In the genomic region with DNA sequence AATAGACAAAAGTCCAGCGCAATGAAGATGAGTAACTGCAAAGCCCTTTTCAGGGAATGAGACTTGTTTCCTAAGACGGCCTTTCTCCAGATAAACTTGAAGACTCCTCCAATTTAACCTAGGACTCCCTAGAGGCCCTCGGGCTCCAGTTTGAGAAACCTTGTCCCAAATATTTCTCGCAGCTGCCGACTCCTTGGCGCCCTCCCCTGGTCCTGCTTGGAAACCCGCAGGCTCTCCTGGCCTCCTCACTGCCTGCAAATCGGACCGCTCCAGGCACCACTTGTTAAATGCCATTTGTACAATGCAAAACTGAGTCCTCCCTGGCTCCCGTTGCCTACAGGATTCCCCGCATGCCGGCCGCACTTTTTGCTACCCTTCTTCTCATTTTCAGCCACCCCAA, we compare ENCODE assay signal across 8 cellular contexts. TPM values are rescaled to one million over a fixed set of nuclear protein-coding genes. Genes with fewer than 3 reads are reported as not detected.
A peak's percentile ranks its signal among the peaks of the same experiment; 100 is the strongest.
DNase-seq lines count a peak whose midpoint lies in the region; ATAC-seq and TF ChIP-seq lines count a peak whose summit lies in the region.

No MANE protein-coding gene starts in this region.

- H4K20me1 ChIP-seq in OCI-LY7 (ENCODE audit: insufficient read depth, low read length) (no peaks in the 10 kb centered on the region), fibroblast of lung (ENCODE audit: control insufficient read depth, extremely low read depth, insufficient read depth, low read length) (no peaks in the 10 kb centered on the region)

- H3K27ac ChIP-seq in OCI-LY7 (ENCODE audit: low read depth, low read length, poor library complexity, severe bottlenecking) (no peak overlapping the region), fibroblast of lung (ENCODE audit: insufficient read depth, low read length) (no peak overlapping the region), parathyroid adenoma (no peak overlapping the region)

- peak; percentile 51 for TF ChIP-seq CTCF in AG09309 (IDR thresholded peaks at IDR 0.05; ENCODE audit: control insufficient read depth, insufficient read depth, low read depth, low read length, missing control alignments)
- TF ChIP-seq CTCF in GM13976 (IDR thresholded peaks at IDR 0.05; ENCODE audit: borderline replicate concordance, control extremely low read depth, extremely low read depth, insufficient read depth, missing control alignments), result peak; percentile 21
- TF ChIP-seq CTCF in OCI-LY7 (conservative IDR thresholded peaks at IDR 0.05; ENCODE audit: low read length), result peak; percentile 63; the same call in 1 of the 2 replicates
- peak; percentile 30 to 49 for TF ChIP-seq CTCF in fibroblast of lung (conservative IDR thresholded peaks at IDR 0.05 in 1 of 2, IDR thresholded peaks at IDR 0.05 in 1 of 2; ENCODE audit: low read depth in 1 of 2, low read length in 2 of 2)
- peak; percentile 32 for TF ChIP-seq CTCF in parathyroid adenoma (IDR thresholded peaks at IDR 0.05)

- CTCF ChIA-PET in OCI-LY7 (lab: Charles Lee; ENCODE audit: unreplicated experiment), result no interaction called here

- no peaks in the 10 kb centered on the region for H3K9me2 ChIP-seq in OCI-LY7 (ENCODE audit: insufficient read depth, low read length)

- ATAC-seq in GM21825 (IDR thresholded peaks at IDR 0.05; ENCODE audit: unreplicated experiment), result no peak
- ATAC-seq in HG02938 (IDR thresholded peaks at IDR 0.05; ENCODE audit: unreplicated experiment), result no peak

- H3K9ac ChIP-seq in fibroblast of lung (ENCODE audit: insufficient read depth, low read length) (no peak overlapping the region), parathyroid adenoma (no peak overlapping the region)

- no peak overlapping the region for H3K4me2 ChIP-seq in OCI-LY7 (ENCODE audit: low read length)
- H3K4me2 ChIP-seq in fibroblast of lung (ENCODE audit: extremely low read depth, insufficient read depth, low read length), result no peak overlapping the region
- H3K4me2 ChIP-seq in parathyroid adenoma (ENCODE audit: low read length), result no peak overlapping the region

- H3K4me1 ChIP-seq in OCI-LY7 (ENCODE audit: insufficient read depth, low read length, poor library complexity, severe bottlenecking) (no peaks in the 10 kb centered on the region), fibroblast of lung (ENCODE audit: control insufficient read depth, extremely low read depth, insufficient read depth, low read length) (no peaks in the 10 kb centered on the region), parathyroid adenoma (no peaks in the 10 kb centered on the region)

- POLR2A ChIA-PET in OCI-LY7 (lab: Charles Lee), result no interaction called here

- H3K79me2 ChIP-seq in OCI-LY7 (ENCODE audit: insufficient read depth, low read depth, low read length), result no peaks in the 10 kb centered on the region
- no peaks in the 10 kb centered on the region for H3K79me2 ChIP-seq in fibroblast of lung (ENCODE audit: control insufficient read depth, insufficient read depth, low read length)
- H3K79me2 ChIP-seq in parathyroid adenoma, result no peaks in the 10 kb centered on the region

- no peaks in the 10 kb centered on the region for H3K27me3 ChIP-seq in fibroblast of lung (ENCODE audit: control insufficient read depth, insufficient read depth, low read length)
- H3K27me3 ChIP-seq in parathyroid adenoma (ENCODE audit: control insufficient read depth, insufficient read depth, low read length), result no peaks in the 10 kb centered on the region

- H3K36me3 ChIP-seq in OCI-LY7 (ENCODE audit: insufficient read depth, low read length) (no peaks in the 10 kb centered on the region), fibroblast of lung (ENCODE audit: control insufficient read depth, insufficient read depth, low read length) (no peaks in the 10 kb centered on the region), parathyroid adenoma (ENCODE audit: control insufficient read depth, insufficient read depth, low read length) (no peaks in the 10 kb centered on the region)

- DNase-seq in AG09309 (ENCODE audit: low read depth), result no peak
- peak; percentile 47 for DNase-seq in GM13976 (ENCODE audit: low spot score)
- DNase-seq in OCI-LY7 (ENCODE audit: low spot score), result no peak
- DNase-seq in fibroblast of lung (ENCODE audit: low read depth in 2 of 2), result peak in 1 of 2 donors; percentile 14
- no peak for DNase-seq in NCI-H2029 treated with DMSO at 0.1 percent for 48 hours (lab: John Stamatoyannopoulos, UW)

- in situ Hi-C loops in GM13976 (cut with MboI; ENCODE audit: low sequenced_read_pairs, unreplicated experiment), result no loop called here

- no TSS peak for BruUV-seq in OCI-LY7 (replicated peaks; lab: Mats Ljungman, UMichigan)

- H3K4me3 ChIP-seq in AG09309 (ENCODE audit: control insufficient read depth, low read depth, low read length) (no peak overlapping the region), OCI-LY7 (ENCODE audit: low read depth, low read length, poor library complexity, severe bottlenecking) (no peak overlapping the region), fibroblast of lung (replicated peaks in 1 of 4; ENCODE audit: control extremely low read depth in 1 of 4, insufficient read depth in 1 of 4, low read depth in 3 of 4, low read length in 4 of 4) (no peak overlapping the region), parathyroid adenoma (ENCODE audit: low read depth, low read length) (no peak overlapping the region)

- intact Hi-C loops in OCI-LY7 (cut with micrococcal nuclease; ENCODE audit: unreplicated experiment), result no loop called here

- H3K9me3 ChIP-seq in OCI-LY7 (ENCODE audit: low read length) (no peaks in the 10 kb centered on the region), fibroblast of lung (ENCODE audit: control insufficient read depth, insufficient read depth, low read depth, low read length) (no peaks in the 10 kb centered on the region), parathyroid adenoma (ENCODE audit: control insufficient read depth, low read length) (no peaks in the 10 kb centered on the region)

- H2AFZ ChIP-seq in OCI-LY7 (ENCODE audit: low read length), result no peak overlapping the region
- no peak overlapping the region for H2AFZ ChIP-seq in fibroblast of lung (ENCODE audit: low read length)
- no peak overlapping the region for H2AFZ ChIP-seq in parathyroid adenoma

RNA-seq across cellular contexts. Expression of gene MUC4, which starts 36.8 kb away (rescaled TPM):
- total RNA-seq in OCI-LY7 (2014; rRNA removed; shearing (Covaris generic)), result 0.03 and 0.08 TPM in 2 replicates
- 0.11 and 0.42 TPM in 2 replicates for total RNA-seq in OCI-LY7 (2022)
- not detected in 2 replicates for total RNA-seq in fibroblast of lung
- not detected in 2 replicates for polyA plus RNA-seq in fibroblast of lung
- polyA plus RNA-seq in fibroblast of lung (2012), result not detected in 2 replicates
- 0.30 TPM in 1 of 2 replicates, not detected in the other for polyA minus RNA-seq in fibroblast of lung (ENCODE audit: low replicate concordance)

RNA-seq across cellular contexts. Expression of gene MUC20, which starts 54.1 kb away (rescaled TPM):
- 1.1 TPM in 1 of 2 replicates, not detected in the other for total RNA-seq in OCI-LY7 (2014; rRNA removed; shearing (Covaris generic))
- 0.40 and 0.72 TPM in 2 replicates for total RNA-seq in OCI-LY7 (2022)
- under 0.01 and 0.66 TPM in 2 replicates for total RNA-seq in fibroblast of lung
- polyA plus RNA-seq in fibroblast of lung, result 0.16 and 0.54 TPM in 2 replicates
- polyA plus RNA-seq in fibroblast of lung (2012), result 0.21 and 0.58 TPM in 2 replicates
- polyA minus RNA-seq in fibroblast of lung (ENCODE audit: low replicate concordance), result 1.8 TPM in 1 of 2 replicates, not detected in the other
